Comparison of ENCODE assay signal across 4 cellular contexts in genomic region chr10:118463740-118464139, GRCh38.
"Had no signal": no experiment of that assay in that cellular context is flagged by ENCODE, and none has a peak within 500 bp of the region (broad histone marks: within the 10 kb centered on the region; RNA-seq: fewer than 3 reads in every experiment).

No MANE protein-coding gene starts in this region.

- DNase-seq: H9, HCEC 1CT, IMR-90 had no signal

- H3K4me3 Mint-ChIP-seq: GM23338, H9 had no signal

- H3K4me1 Mint-ChIP-seq: GM23338 had no signal

- H3K4me3 ChIP-seq: GM23338 had no signal

- H3K9me3 Mint-ChIP-seq: GM23338, H9 had no signal

- ATAC-seq: GM23338 had no signal

- H3K4me2 ChIP-seq: GM23338 had no signal

- H3K27ac Mint-ChIP-seq: GM23338, H9 had no signal

- H2AFZ ChIP-seq: GM23338 had no signal
